In the genomic region with DNA sequence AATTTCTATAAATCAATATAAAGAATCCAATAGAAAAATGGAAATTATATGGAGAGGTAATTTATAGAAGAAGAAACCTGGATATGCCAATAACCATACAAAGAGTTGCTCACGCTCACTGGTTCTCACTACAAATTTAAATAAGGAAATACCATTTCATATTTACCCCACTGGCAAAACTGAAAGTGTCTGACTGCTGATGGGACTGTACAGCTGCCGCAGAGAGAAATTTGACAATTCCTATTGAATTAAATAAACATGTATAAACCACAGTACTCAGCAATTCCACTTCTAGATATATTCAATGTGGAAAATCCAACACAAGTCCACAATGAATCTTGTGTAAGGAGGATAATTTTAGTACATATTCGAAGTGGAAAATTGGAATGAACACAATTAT, we compare ENCODE assay signal across 35 cellular contexts.
"Had no signal": no experiment of that assay in that cellular context is flagged by ENCODE, and none has a peak within 500 bp of the region (broad histone marks: within the 10 kb centered on the region; RNA-seq: fewer than 3 reads in every experiment).

No MANE protein-coding gene starts in this region.

- H3K9me3 ChIP-seq: ascending aorta had no signal

- DNase-seq: activated B cell treated with CpG ODN at 0.5 μM for 24 hours; activated CD4-positive, alpha-beta memory T cell treated with anti-CD3 and anti-CD28 coated beads for 36 hours; activated CD4-positive, alpha-beta T cell treated with anti-CD3 and anti-CD28 coated beads for 4 hours; activated CD4-positive, alpha-beta T cell treated with anti-CD3 and anti-CD28 coated beads, Interleukin-2, amount 10 ng/mL, durations not matched to agents 24 days and 14 days; activated CD4-positive, alpha-beta T cell treated with anti-CD3 and anti-CD28 coated beads, Interleukin-2, amount 50 U/mL, for 1 hour; activated CD4-positive, alpha-beta T cell treated with anti-CD3 and anti-CD28 coated beads, Interleukin-2, amount 50 U/mL, for 4 hours; activated CD4-positive, CD25-positive, alpha-beta regulatory T cell treated with anti-CD3 and anti-CD28 coated beads, Interleukin-2, amount 50 U/mL, for 72 hours; activated CD8-positive, alpha-beta memory T cell treated with anti-CD3 and anti-CD28 coated beads, Interleukin-2, amount 50 U/mL, for 4 hours; activated CD8-positive, alpha-beta T cell treated with anti-CD3 and anti-CD28 coated beads for 36 hours; activated effector memory CD4-positive, alpha-beta T cell treated with Interleukin-2 at 50 U/mL for 16 hours; activated gamma-delta T cell; activated naive CD4-positive, alpha-beta T cell treated with anti-CD3 and anti-CD28 coated beads, Interleukin-2, amount 10 ng/mL, durations not matched to agents 7 days and 5 days; activated naive CD4-positive, alpha-beta T cell treated with Interleukin-2 at 50 U/mL for 16 hours; activated naive CD8-positive, alpha-beta T cell treated with anti-CD3 and anti-CD28 coated beads, Interleukin-2, amount 10 ng/mL, durations not matched to agents 7 days and 5 days; activated naive CD8-positive, alpha-beta T cell treated with anti-CD3 and anti-CD28 coated beads, Interleukin-2, amount 50 U/mL, for 24 hours; activated T-cell treated with anti-CD3 and anti-CD28 coated beads for 4 hours; activated T-cell treated with anti-CD3 and anti-CD28 coated beads, Interleukin-2, amount 50 U/mL, for 1 hour; activated T-cell treated with anti-CD3 and anti-CD28 coated beads, Interleukin-2, amount 50 U/mL, for 4 hours; activated T-cell treated with anti-CD3 and anti-CD28 coated beads, Interleukin-2, amount 50 U/mL, for 72 hours; amygdala; anterior cingulate cortex; central memory CD4-positive, alpha-beta T cell; T-helper 1 cell; T-helper 2 cell; T-helper 9 cell had no signal

- H3K36me3 ChIP-seq: ascending aorta, cardiac muscle cell had no signal

- H3K4me3 ChIP-seq: ascending aorta, cardiac muscle cell had no signal

- H3K27ac ChIP-seq: ascending aorta, cardiac muscle cell, VCaP had no signal

- H3K27me3 Mint-ChIP-seq: activated B cell treated with CpG ODN at 0.5 μM for 24 hours; activated CD4-positive, alpha-beta memory T cell treated with anti-CD3 and anti-CD28 coated beads for 36 hours; activated CD4-positive, alpha-beta T cell treated with anti-CD3 and anti-CD28 coated beads, Interleukin-2, amount 10 ng/mL, durations not matched to agents 24 days and 14 days; activated CD8-positive, alpha-beta T cell treated with anti-CD3 and anti-CD28 coated beads for 36 hours; activated naive CD4-positive, alpha-beta T cell treated with anti-CD3 and anti-CD28 coated beads, Interleukin-2, amount 10 ng/mL, durations not matched to agents 7 days and 5 days; activated naive CD4-positive, alpha-beta T cell treated with anti-CD3 and anti-CD28 coated beads, Interleukin-2, amount 50 U/mL, for 24 hours; activated naive CD8-positive, alpha-beta T cell; activated naive CD8-positive, alpha-beta T cell treated with anti-CD3 and anti-CD28 coated beads, Interleukin-2, amount 10 ng/mL, durations not matched to agents 7 days and 5 days; activated naive CD8-positive, alpha-beta T cell treated with anti-CD3 and anti-CD28 coated beads, Interleukin-2, amount 50 U/mL, for 24 hours; activated T-helper 17 cell treated with anti-CD3 and anti-CD28 coated beads, Interleukin-2, amount 50 U/mL, for 72 hours had no signal

- H3K27ac Mint-ChIP-seq: activated B cell treated with CpG ODN at 0.5 μM for 24 hours; activated CD4-positive, alpha-beta memory T cell treated with anti-CD3 and anti-CD28 coated beads for 36 hours; activated CD4-positive, alpha-beta T cell treated with anti-CD3 and anti-CD28 coated beads, Interleukin-2, amount 10 ng/mL, durations not matched to agents 24 days and 14 days; activated CD8-positive, alpha-beta T cell treated with anti-CD3 and anti-CD28 coated beads for 36 hours; activated naive CD4-positive, alpha-beta T cell treated with anti-CD3 and anti-CD28 coated beads, Interleukin-2, amount 10 ng/mL, durations not matched to agents 7 days and 5 days; activated naive CD4-positive, alpha-beta T cell treated with anti-CD3 and anti-CD28 coated beads, Interleukin-2, amount 50 U/mL, for 24 hours; activated naive CD8-positive, alpha-beta T cell; activated naive CD8-positive, alpha-beta T cell treated with anti-CD3 and anti-CD28 coated beads, Interleukin-2, amount 10 ng/mL, durations not matched to agents 7 days and 5 days; activated naive CD8-positive, alpha-beta T cell treated with anti-CD3 and anti-CD28 coated beads, Interleukin-2, amount 50 U/mL, for 24 hours; activated T-cell treated with anti-CD3 and anti-CD28 coated beads, Interleukin-2, amount 50 U/mL, for 72 hours; activated T-helper 1 cell treated with anti-CD3 and anti-CD28 coated beads, Interleukin-12 subunit alpha, Interleukin-12 subunit beta, Interleukin-2, Interleukin-4 antibody, amounts not matched to agents 30 ng/mL and 10 ng/mL and 1 ng/mL, durations not matched to agents 14 hours and 24 hours and 36 hours; activated T-helper 17 cell treated with anti-CD3 and anti-CD28 coated beads, Interleukin-2, amount 50 U/mL, for 72 hours; brain; T-helper 1 cell treated with Interleukin-12 subunit alpha and Interleukin-12 subunit beta and Interleukin-4 antibody, amounts not matched to agents 30 μg/mL and 1 μg/mL, for 36 hours; T-helper 2 cell treated with Interferon-gamma antibody and Interleukin-4, amounts not matched to agents 5 μg/mL and 100 μg/mL, for 36 hours had no signal

- H3K9me3 Mint-ChIP-seq: activated B cell treated with CpG ODN at 0.5 μM for 24 hours; activated naive CD4-positive, alpha-beta T cell treated with anti-CD3 and anti-CD28 coated beads, Interleukin-2, amount 50 U/mL, for 24 hours had no signal

- H3K4me3 Mint-ChIP-seq: activated B cell treated with CpG ODN at 0.5 μM for 24 hours; activated CD4-positive, alpha-beta memory T cell treated with anti-CD3 and anti-CD28 coated beads for 36 hours; activated CD4-positive, alpha-beta T cell treated with anti-CD3 and anti-CD28 coated beads, Interleukin-2, amount 10 ng/mL, durations not matched to agents 24 days and 14 days; activated CD8-positive, alpha-beta T cell treated with anti-CD3 and anti-CD28 coated beads for 36 hours; activated naive CD4-positive, alpha-beta T cell treated with anti-CD3 and anti-CD28 coated beads, Interleukin-2, amount 10 ng/mL, durations not matched to agents 7 days and 5 days; activated naive CD4-positive, alpha-beta T cell treated with anti-CD3 and anti-CD28 coated beads, Interleukin-2, amount 50 U/mL, for 24 hours; activated naive CD8-positive, alpha-beta T cell; activated naive CD8-positive, alpha-beta T cell treated with anti-CD3 and anti-CD28 coated beads, Interleukin-2, amount 10 ng/mL, durations not matched to agents 7 days and 5 days; activated naive CD8-positive, alpha-beta T cell treated with anti-CD3 and anti-CD28 coated beads, Interleukin-2, amount 50 U/mL, for 24 hours; activated T-cell treated with anti-CD3 and anti-CD28 coated beads, Interleukin-2, amount 50 U/mL, for 4 hours; activated T-cell treated with anti-CD3 and anti-CD28 coated beads, Interleukin-2, amount 50 U/mL, for 72 hours; activated T-helper 1 cell treated with anti-CD3 and anti-CD28 coated beads, Interleukin-12 subunit alpha, Interleukin-12 subunit beta, Interleukin-2, Interleukin-4 antibody, amounts not matched to agents 30 ng/mL and 10 ng/mL and 1 ng/mL, durations not matched to agents 14 hours and 24 hours and 36 hours; activated T-helper 17 cell treated with anti-CD3 and anti-CD28 coated beads, Interleukin-2, amount 50 U/mL, for 72 hours; brain; T-helper 1 cell treated with Interleukin-12 subunit alpha and Interleukin-12 subunit beta and Interleukin-4 antibody, amounts not matched to agents 30 μg/mL and 1 μg/mL, for 36 hours; T-helper 2 cell treated with Interferon-gamma antibody and Interleukin-4, amounts not matched to agents 5 μg/mL and 100 μg/mL, for 36 hours had no signal

- H3K4me1 Mint-ChIP-seq: activated CD4-positive, alpha-beta T cell treated with anti-CD3 and anti-CD28 coated beads, Interleukin-2, amount 10 ng/mL, durations not matched to agents 24 days and 14 days; activated naive CD4-positive, alpha-beta T cell treated with anti-CD3 and anti-CD28 coated beads, Interleukin-2, amount 10 ng/mL, durations not matched to agents 7 days and 5 days; activated naive CD4-positive, alpha-beta T cell treated with anti-CD3 and anti-CD28 coated beads, Interleukin-2, amount 50 U/mL, for 24 hours; activated naive CD8-positive, alpha-beta T cell treated with anti-CD3 and anti-CD28 coated beads, Interleukin-2, amount 10 ng/mL, durations not matched to agents 7 days and 5 days; activated T-helper 17 cell treated with anti-CD3 and anti-CD28 coated beads, Interleukin-2, amount 50 U/mL, for 72 hours had no signal

- ATAC-seq: activated CD8-positive, alpha-beta T cell treated with anti-CD3 and anti-CD28 coated beads for 36 hours; activated naive CD8-positive, alpha-beta T cell treated with anti-CD3 and anti-CD28 coated beads, Interleukin-2, amount 50 U/mL, for 24 hours; activated T-cell treated with anti-CD3 and anti-CD28 coated beads, Interleukin-2, amount 50 U/mL, for 4 hours; activated T-cell treated with anti-CD3 and anti-CD28 coated beads, Interleukin-2, amount 50 U/mL, for 72 hours; activated T-helper 17 cell treated with anti-CD3 and anti-CD28 coated beads, Interleukin-2, amount 50 U/mL, for 72 hours had no signal

- H3K27me3 ChIP-seq: ascending aorta, cardiac muscle cell had no signal

- H3K36me3 Mint-ChIP-seq: activated CD4-positive, alpha-beta memory T cell treated with anti-CD3 and anti-CD28 coated beads for 36 hours; activated naive CD4-positive, alpha-beta T cell treated with anti-CD3 and anti-CD28 coated beads, Interleukin-2, amount 10 ng/mL, durations not matched to agents 7 days and 5 days; activated naive CD4-positive, alpha-beta T cell treated with anti-CD3 and anti-CD28 coated beads, Interleukin-2, amount 50 U/mL, for 24 hours; activated naive CD8-positive, alpha-beta T cell; activated naive CD8-positive, alpha-beta T cell treated with anti-CD3 and anti-CD28 coated beads, Interleukin-2, amount 10 ng/mL, durations not matched to agents 7 days and 5 days; brain had no signal
